In genomic region chr3:149971403-149972075, GRCh38 we compare ENCODE assay signal across 8 cellular contexts. TPM values are rescaled to one million over a fixed set of nuclear protein-coding genes. Genes with fewer than 3 reads are reported as not detected.
DNase-seq lines count a peak whose midpoint lies in the region; ATAC-seq and TF ChIP-seq lines count a peak whose summit lies in the region.

No MANE protein-coding gene starts in this region.

- peaks cover 23% of the 10 kb centered on the region for H3K4me1 ChIP-seq in iPS-15b (ENCODE audit: control insufficient read depth, insufficient read depth, low read length)
- peaks cover 13 to 16% of the 10 kb centered on the region in 2 donors for H3K4me1 ChIP-seq in gastrocnemius medialis

- H3K27ac Mint-ChIP-seq in T-helper 1 cell treated with Interleukin-12 subunit alpha and Interleukin-12 subunit beta and Interleukin-4 antibody, amounts not matched to agents 30 μg/mL and 1 μg/mL, for 36 hours: no peak overlapping the region
- H3K27ac Mint-ChIP-seq in MCF 10A (ENCODE audit: low read depth, unreplicated experiment): peak overlapping the region; percentile 84

- TF ChIP-seq POLR2A in gastrocnemius medialis (IDR thresholded peaks at IDR 0.05): peak in 1 of 2 donors; percentile 75

- no peaks in the 10 kb centered on the region for H3K9me3 ChIP-seq in iPS-15b (ENCODE audit: control insufficient read depth, insufficient read depth, low read length)
- H3K9me3 ChIP-seq in gastrocnemius medialis: no peaks in the 10 kb centered on the region

- H3K36me3 Mint-ChIP-seq in T-helper 1 cell treated with Interleukin-12 subunit alpha and Interleukin-12 subunit beta and Interleukin-4 antibody, amounts not matched to agents 30 μg/mL and 1 μg/mL, for 36 hours (ENCODE audit: low read depth): peaks cover 4% of the 10 kb centered on the region
- peaks cover 16% of the 10 kb centered on the region for H3K36me3 Mint-ChIP-seq in MCF 10A (ENCODE audit: insufficient read depth, unreplicated experiment)

- peaks cover 73% of the 10 kb centered on the region for H3K27me3 Mint-ChIP-seq in T-helper 1 cell treated with Interleukin-12 subunit alpha and Interleukin-12 subunit beta and Interleukin-4 antibody, amounts not matched to agents 30 μg/mL and 1 μg/mL, for 36 hours (ENCODE audit: low read depth)
- H3K27me3 Mint-ChIP-seq in MCF 10A (ENCODE audit: insufficient read depth, unreplicated experiment): no peaks in the 10 kb centered on the region

- no peak for TF ChIP-seq CTCF in MCF 10A (IDR thresholded peaks at IDR 0.05; ENCODE audit: unreplicated experiment)
- TF ChIP-seq CTCF in gastrocnemius medialis (IDR thresholded peaks at IDR 0.05 in 4 of 5, conservative IDR thresholded peaks at IDR 0.05 in 1 of 5): no peak

- H3K27ac ChIP-seq in gastrocnemius medialis: peak overlapping the region; percentile 89 to 97 (median 97)

- H3K27me3 ChIP-seq in iPS-15b (ENCODE audit: control insufficient read depth, insufficient read depth, low read length): no peaks in the 10 kb centered on the region
- H3K27me3 ChIP-seq in gastrocnemius medialis: no peaks in the 10 kb centered on the region

- TSS peak; percentile 62 for BruUV-seq in MCF 10A (replicated peaks; lab: Mats Ljungman, UMichigan)

- no peaks in the 10 kb centered on the region for H3K9me3 Mint-ChIP-seq in T-helper 1 cell treated with Interleukin-12 subunit alpha and Interleukin-12 subunit beta and Interleukin-4 antibody, amounts not matched to agents 30 μg/mL and 1 μg/mL, for 36 hours
- no peaks in the 10 kb centered on the region for H3K9me3 Mint-ChIP-seq in MCF 10A (ENCODE audit: unreplicated experiment)

- intact Hi-C loops in MCF 10A (cut with micrococcal nuclease) (loop anchor here (1.0 kb wide), 1 partner anchor 213 kb away; no protein-coding TSS in a partner anchor), gastrocnemius medialis (cut with DNase I; ENCODE audit: low total_unique reads) (loop anchor here (1.0 to 10.0 kb wide), 6 partner anchors 65 to 957 kb away; partner anchors contain the start of genes EIF2A, RNF13, SERP1 and TSC22D2)

- peak overlapping the region; percentile 41 for H3K9ac ChIP-seq in iPS-15b (ENCODE audit: low read depth, low read length)

- H3K4me1 Mint-ChIP-seq in T-helper 1 cell treated with Interleukin-12 subunit alpha and Interleukin-12 subunit beta and Interleukin-4 antibody, amounts not matched to agents 30 μg/mL and 1 μg/mL, for 36 hours (ENCODE audit: low read depth): peaks cover 11% of the 10 kb centered on the region
- peaks cover 16% of the 10 kb centered on the region for H3K4me1 Mint-ChIP-seq in MCF 10A (ENCODE audit: insufficient read depth, unreplicated experiment)

- H3K4me3 Mint-ChIP-seq in T-helper 1 cell treated with Interleukin-12 subunit alpha and Interleukin-12 subunit beta and Interleukin-4 antibody, amounts not matched to agents 30 μg/mL and 1 μg/mL, for 36 hours: peak overlapping the region; percentile 85
- peak overlapping the region; percentile 80 for H3K4me3 Mint-ChIP-seq in MCF 10A (ENCODE audit: unreplicated experiment)

- POLR2A ChIA-PET in MCF 10A (lab: Yijun Ruan, JAX): interaction anchor here (0.6 to 9.7 kb wide), 29 partner anchors 9 to 791 kb away, joined by 3 to 119 read pairs (median 4); partner anchors contain the start of genes EIF2A, RNF13, SERP1 and TSC22D2

- H3K36me3 ChIP-seq in iPS-15b (ENCODE audit: control insufficient read depth, insufficient read depth, low read length) (peaks cover 4% of the 10 kb centered on the region), gastrocnemius medialis (peaks cover 0 to 4% of the 10 kb centered on the region in 2 donors)

- DNase-seq in C1 segment of cervical spinal cord (lab: John Stamatoyannopoulos, UW) (peak in 9 of 14 donors; percentile 62 to 81 (median 76)), NCI-H1092 (lab: John Stamatoyannopoulos, UW) (peak; percentile 85), MCF 10A (ENCODE audit: unreplicated experiment) (peak; percentile 73), gastrocnemius medialis (peak; percentile 61 to 74)

- in situ Hi-C loops in gastrocnemius medialis (cut with MboI; ENCODE audit: low sequenced_read_pairs in 4 of 4): loop anchor here in 2 of 4 donors (5.0 to 10.0 kb wide), 2 partner anchors 211 to 213 kb away; no protein-coding TSS in a partner anchor

- ATAC-seq in GM21576 (IDR thresholded peaks at IDR 0.05; ENCODE audit: unreplicated experiment) (peak; percentile 13), gastrocnemius medialis (peak; percentile 16 to 18), HG03045 (IDR thresholded peaks at IDR 0.05; ENCODE audit: unreplicated experiment) (no peak)

- H3K4me3 ChIP-seq in iPS-15b (ENCODE audit: low read depth, low read length): peak overlapping the region; percentile 63
- peak overlapping the region; percentile 68 to 85 (median 81) for H3K4me3 ChIP-seq in gastrocnemius medialis

- CTCF ChIA-PET in MCF 10A (lab: Yijun Ruan, JAX): interaction anchor here (1.1 to 2.0 kb wide), 4 partner anchors 207 to 255 kb away, joined by 3 to 8 read pairs (median 5); no protein-coding TSS in a partner anchor

RNA-seq across cellular contexts. Expression of gene PFN2, which starts 0.8 kb away (rescaled TPM):
- total RNA-seq in MCF 10A (2022) (117 and 142 TPM in 2 replicates), gastrocnemius medialis (100 to 1,000 TPM in 3 of 4 donors, 10 to 100 TPM in 1; 64.1 to 208 (median 146) TPM)
